Comparison of ENCODE assay signal across 12 cellular contexts in genomic region chr7:50333266-50333665, GRCh38. TPM values are rescaled to one million over a fixed set of nuclear protein-coding genes. Genes with fewer than 3 reads are reported as not detected.
DNase-seq lines count a peak whose midpoint lies in the region; ATAC-seq and TF ChIP-seq lines count a peak whose summit lies in the region.
"Had no signal": no experiment of that assay in that cellular context is flagged by ENCODE, and none has a peak within 500 bp of the region (broad histone marks: within the 10 kb centered on the region; RNA-seq: fewer than 3 reads in every experiment).

No MANE protein-coding gene starts in this region.

- H3K4me3 ChIP-seq in Jurkat, Clone E6-1 (ENCODE audit: low read length): peak overlapping the region; percentile 30
- no peak overlapping the region for H3K4me3 ChIP-seq in mesenchymal stem cell (ENCODE audit: insufficient read depth in 1 of 2, low read depth in 1 of 2, low read length in 2 of 2)
- no peak overlapping the region for H3K4me3 ChIP-seq in brain microvascular endothelial cell (ENCODE audit: low read depth, low read length)

- H2BK120ac ChIP-seq in mesenchymal stem cell (ENCODE audit: low read depth, low read length): no peak overlapping the region

- no peak overlapping the region for H3K14ac ChIP-seq in mesenchymal stem cell (ENCODE audit: low read length in 2 of 2)

- H3K79me1 ChIP-seq in mesenchymal stem cell (replicated peaks; ENCODE audit: low read length, poor library complexity, severe bottlenecking): no peaks in the 10 kb centered on the region

- H3K4me2 ChIP-seq in mesenchymal stem cell (ENCODE audit: low read length, poor library complexity, severe bottlenecking): no peak overlapping the region

- TF ChIP-seq CTCF in WTC11 (IDR thresholded peaks at IDR 0.05): no peak
- TF ChIP-seq CTCF in brain microvascular endothelial cell (IDR thresholded peaks at IDR 0.05; ENCODE audit: low read depth, low read length, missing control alignments): no peak

- CTCF ChIA-PET in WTC11 (lab: Charles Lee): interaction anchor here (0.9 kb wide), 1 partner anchor 128 kb away, joined by 3 read pairs; no protein-coding TSS in a partner anchor

- peaks cover 10% of the 10 kb centered on the region for H3K4me1 Mint-ChIP-seq in WTC11

- H3K4ac ChIP-seq in mesenchymal stem cell (ENCODE audit: low read depth in 1 of 2, low read length in 2 of 2): no peak overlapping the region

- H3K27ac ChIP-seq in mesenchymal stem cell (ENCODE audit: low read length, poor library complexity, severe bottlenecking): no peak overlapping the region
- H3K27ac ChIP-seq in brain microvascular endothelial cell: no peak overlapping the region

- H2AFZ ChIP-seq in mesenchymal stem cell (ENCODE audit: low read depth, low read length): no peak overlapping the region

- H2BK15ac ChIP-seq in mesenchymal stem cell (ENCODE audit: low read depth, poor library complexity, severe bottlenecking): no peak overlapping the region

- no peak overlapping the region for H3K9ac ChIP-seq in mesenchymal stem cell (ENCODE audit: low read length)

- H3K27ac Mint-ChIP-seq in WTC11: no peak overlapping the region

- in situ Hi-C loops in brain microvascular endothelial cell (cut with HindIII; ENCODE audit: low pct_ligation_motif_present, low sequenced_read_pairs): no loop called here

- H3K4me3 Mint-ChIP-seq in WTC11: no peak overlapping the region

- peaks cover 7 to 49% of the 10 kb centered on the region in 2 experiments for H3K27me3 ChIP-seq in mesenchymal stem cell (ENCODE audit: control insufficient read depth in 1 of 2, insufficient read depth in 1 of 2, low read length in 2 of 2)
- no peaks in the 10 kb centered on the region for H3K27me3 ChIP-seq in brain microvascular endothelial cell (replicated peaks)

- H3K36me3 ChIP-seq in mesenchymal stem cell (ENCODE audit: control insufficient read depth in 1 of 2, insufficient read depth in 2 of 2, low read depth in 1 of 2, low read length in 2 of 2) (no peaks in the 10 kb centered on the region), brain microvascular endothelial cell (replicated peaks) (no peaks in the 10 kb centered on the region)

- no peak overlapping the region for H2BK12ac ChIP-seq in mesenchymal stem cell (ENCODE audit: low read length in 2 of 2)

- peak; percentile 48; the same call in 1 of the 2 replicates for ATAC-seq in WTC11
- no peak for ATAC-seq in activated CD4-positive, CD25-positive, alpha-beta regulatory T cell treated with anti-CD3 and anti-CD28 coated beads, Interleukin-2, amount 50 U/mL, for 24 hours

- no peaks in the 10 kb centered on the region for H3K9me3 ChIP-seq in mesenchymal stem cell (ENCODE audit: control insufficient read depth, low read length)

- H3K23ac ChIP-seq in mesenchymal stem cell (ENCODE audit: low read length in 2 of 2): no peak overlapping the region

- WGBS in mesenchymal stem cell: 8% methylated on average over 9 of the region's 10 CpGs

- no peak overlapping the region for H3K18ac ChIP-seq in mesenchymal stem cell (ENCODE audit: low read depth in 1 of 2, low read length in 2 of 2)

- no peaks in the 10 kb centered on the region for H3K9me3 Mint-ChIP-seq in WTC11

- POLR2A ChIA-PET in WTC11 (lab: Charles Lee): no interaction called here

- DNase-seq in DMS79 (lab: John Stamatoyannopoulos, UW): peak; percentile 26
- peak; percentile 96 for DNase-seq in Jurkat, Clone E6-1 (ENCODE audit: low read depth, low spot score)
- no peak for DNase-seq in WTC11 (ENCODE audit: low spot score)
- peak; percentile 3 for DNase-seq in mesenchymal stem cell
- DNase-seq in GDM1 (lab: John Stamatoyannopoulos, UW): no peak
- no peak for DNase-seq in COLO829 (ENCODE audit: low spot score)
- DNase-seq in brain microvascular endothelial cell: no peak
- DNase-seq: Calu3, kidney, NCI-H1105 had no signal

- no peaks in the 10 kb centered on the region for H3K36me3 Mint-ChIP-seq in WTC11

- no peak overlapping the region for H4K91ac ChIP-seq in mesenchymal stem cell (ENCODE audit: low read length)

- H3K4me1 ChIP-seq in mesenchymal stem cell (ENCODE audit: control insufficient read depth, insufficient read depth, low read depth, low read length): peaks cover 4% of the 10 kb centered on the region

- H3K27me3 Mint-ChIP-seq in WTC11 (ENCODE audit: low read depth): no peaks in the 10 kb centered on the region

- H4K8ac ChIP-seq in mesenchymal stem cell (ENCODE audit: low read length): no peak overlapping the region

- H2BK5ac ChIP-seq in mesenchymal stem cell (ENCODE audit: low read depth, low read length, poor library complexity, severe bottlenecking): no peak overlapping the region

- no peak overlapping the region for H2AK5ac ChIP-seq in mesenchymal stem cell (ENCODE audit: low read length, severe bottlenecking)

TF ChIP-seq in WTC11, 78 proteins besides CTCF, POLR2A, EP300 and RAD21:
- TF ChIP-seq SOX15 (CRISPR knock-in tag; IDR thresholded peaks at IDR 0.05) (no peak), NR3C1 (CRISPR knock-in tag; conservative IDR thresholded peaks at IDR 0.05; ENCODE audit: low read depth) (no peak), ERG (CRISPR knock-in tag; IDR thresholded peaks at IDR 0.05) (no peak), USF1 (CRISPR knock-in tag; IDR thresholded peaks at IDR 0.05) (no peak), HMGA2 (CRISPR knock-in tag; IDR thresholded peaks at IDR 0.05) (no peak), TEAD1 (CRISPR knock-in tag; IDR thresholded peaks at IDR 0.05) (no peak), HMGXB4 (CRISPR knock-in tag; IDR thresholded peaks at IDR 0.05) (no peak), ZNF232 (CRISPR knock-in tag; IDR thresholded peaks at IDR 0.05) (no peak), ATF1 (CRISPR knock-in tag; IDR thresholded peaks at IDR 0.05) (no peak), KAT7 (CRISPR knock-in tag; IDR thresholded peaks at IDR 0.05; ENCODE audit: borderline replicate concordance) (no peak), MLX (CRISPR knock-in tag; IDR thresholded peaks at IDR 0.05) (no peak), ATF2 (CRISPR knock-in tag; IDR thresholded peaks at IDR 0.05; ENCODE audit: borderline replicate concordance, low read depth) (no peak), ZNF416 (CRISPR knock-in tag; IDR thresholded peaks at IDR 0.05) (no peak), NR2C2 (CRISPR knock-in tag; IDR thresholded peaks at IDR 0.05) (no peak), NFYB (CRISPR knock-in tag; conservative IDR thresholded peaks at IDR 0.05; ENCODE audit: low read depth) (no peak)

RNA-seq across cellular contexts. Expression of gene IKZF1, which starts 28.8 kb away (rescaled TPM):
- 144 TPM for polyA plus RNA-seq in Jurkat, Clone E6-1 (2012; ENCODE audit: insufficient read depth, insufficient read length)
- 1.9 to 2.4 TPM (median 2.3 TPM) in 3 replicates for total RNA-seq in WTC11 (2021)
- 0.01 TPM for polyA plus RNA-seq in mesenchymal stem cell (2013, experiment 1 of 2)
- not detected for polyA plus RNA-seq in mesenchymal stem cell (2013, experiment 2 of 2)
- total RNA-seq: bronchial epithelial cell had no signal

Comparison
In these comparisons a context has a peak if more than half of its experiments do, and no peak if none do; other contexts are left out.
1. DNase-seq: peak in DMS79 (single experiment), Jurkat, Clone E6-1 (single experiment) and mesenchymal stem cell (single experiment); none in WTC11 (single experiment), GDM1 (single experiment), COLO829 (single experiment) and brain microvascular endothelial cell (single experiment).